Comparison of ENCODE assay signal across 1 cellular context in the genomic region with DNA sequence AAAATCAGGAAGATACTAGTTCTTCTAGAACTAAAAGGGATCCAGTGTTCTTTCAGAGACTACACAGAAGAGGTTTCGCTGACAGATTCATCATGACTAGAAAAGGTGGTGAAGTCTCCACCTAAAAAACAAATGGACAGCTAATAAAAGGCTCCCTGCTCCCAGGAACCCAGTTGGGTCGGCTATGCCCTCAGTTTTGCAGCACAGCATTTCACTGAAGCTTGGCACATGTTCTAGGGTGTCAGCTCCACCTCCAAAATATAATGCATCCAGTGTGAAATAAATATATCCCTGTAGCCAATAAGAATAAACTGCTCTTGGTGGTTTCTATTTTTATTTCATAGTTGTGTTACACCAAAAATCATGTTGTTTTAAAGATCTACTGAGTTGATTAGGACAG.
TF ChIP-seq lines count a peak whose summit lies in the region.

No MANE protein-coding gene starts in this region.

TF ChIP-seq in H1, 55 proteins besides CTCF, POLR2A, EP300 and RAD21:
- TF ChIP-seq SP1 (IDR thresholded peaks at IDR 0.05; ENCODE audit: low read depth, low read length) (no peak), CHD2 (IDR thresholded peaks at IDR 0.05; ENCODE audit: low read length) (no peak), CEBPB (IDR thresholded peaks at IDR 0.05; ENCODE audit: low read depth, low read length) (no peak), EGR1 (IDR thresholded peaks at IDR 0.05; ENCODE audit: borderline replicate concordance, low read depth, low read length) (no peak), KDM5A (IDR thresholded peaks at IDR 0.05; ENCODE audit: low read length) (no peak), CBX5 (IDR thresholded peaks at IDR 0.05; ENCODE audit: low read depth, low read length) (no peak), PHF8 (conservative IDR thresholded peaks at IDR 0.05; ENCODE audit: low read depth, low read length) (no peak), JUN (IDR thresholded peaks at IDR 0.05; ENCODE audit: low read depth, low read length) (no peak), HDAC6 (IDR thresholded peaks at IDR 0.05; ENCODE audit: low read depth, low read length) (no peak), MAFK (IDR thresholded peaks at IDR 0.05; ENCODE audit: low read depth, low read length) (no peak), HDAC2 (IDR thresholded peaks at IDR 0.05; ENCODE audit: borderline replicate concordance in 1 of 2, low read depth in 2 of 2, low read length in 2 of 2) (no peak), RNF2 (IDR thresholded peaks at IDR 0.05; ENCODE audit: borderline replicate concordance, low read depth, low read length, missing control alignments, poor library complexity, severe bottlenecking) (no peak), CBX8 (IDR thresholded peaks at IDR 0.05; ENCODE audit: borderline replicate concordance, low read depth, low read length) (no peak), JUND (IDR thresholded peaks at IDR 0.05; ENCODE audit: low read length) (no peak), GABPA (IDR thresholded peaks at IDR 0.05; ENCODE audit: borderline replicate concordance, insufficient read depth, low read length) (no peak), TBP (IDR thresholded peaks at IDR 0.05; ENCODE audit: low read depth, low read length) (no peak)
- TF ChIP-seq, protein P1, sequence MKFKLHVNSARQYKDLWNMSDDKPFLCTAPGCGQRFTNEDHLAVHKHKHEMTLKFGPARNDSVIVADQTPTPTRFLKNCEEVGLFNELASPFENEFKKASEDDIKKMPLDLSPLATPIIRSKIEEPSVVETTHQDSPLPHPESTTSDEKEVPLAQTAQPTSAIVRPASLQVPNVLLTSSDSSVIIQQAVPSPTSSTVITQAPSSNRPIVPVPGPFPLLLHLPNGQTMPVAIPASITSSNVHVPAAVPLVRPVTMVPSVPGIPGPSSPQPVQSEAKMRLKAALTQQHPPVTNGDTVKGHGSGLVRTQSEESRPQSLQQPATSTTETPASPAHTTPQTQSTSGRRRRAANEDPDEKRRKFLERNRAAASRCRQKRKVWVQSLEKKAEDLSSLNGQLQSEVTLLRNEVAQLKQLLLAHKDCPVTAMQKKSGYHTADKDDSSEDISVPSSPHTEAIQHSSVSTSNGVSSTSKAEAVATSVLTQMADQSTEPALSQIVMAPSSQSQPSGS (IDR thresholded peaks at IDR 0.05; ENCODE audit: low read length), result no peak
- TF ChIP-seq, protein P2, sequence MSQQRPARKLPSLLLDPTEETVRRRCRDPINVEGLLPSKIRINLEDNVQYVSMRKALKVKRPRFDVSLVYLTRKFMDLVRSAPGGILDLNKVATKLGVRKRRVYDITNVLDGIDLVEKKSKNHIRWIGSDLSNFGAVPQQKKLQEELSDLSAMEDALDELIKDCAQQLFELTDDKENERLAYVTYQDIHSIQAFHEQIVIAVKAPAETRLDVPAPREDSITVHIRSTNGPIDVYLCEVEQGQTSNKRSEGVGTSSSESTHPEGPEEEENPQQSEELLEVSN (IDR thresholded peaks at IDR 0.05), result no peak
